ENCODE assay signal across 11 cellular contexts in genomic region chr3:74269689-74270088, GRCh38.
"Had no signal": no experiment of that assay in that cellular context is flagged by ENCODE, and none has a peak within 500 bp of the region (broad histone marks: within the 10 kb centered on the region; RNA-seq: fewer than 3 reads in every experiment).

No MANE protein-coding gene starts in this region.

- FAIRE-seq: H1, H54 had no signal

- ATAC-seq: GM23338, HCT116 had no signal

- H3K27ac ChIP-seq: GM23248 had no signal

- H3K4me1 ChIP-seq: HAP-1 had no signal

- H3K4me2 ChIP-seq: GM23338 had no signal

- H3K9ac ChIP-seq: GM23248 had no signal

- H2AFZ ChIP-seq: GM23248, GM23338 had no signal

- H3K36me3 ChIP-seq: HAP-1 had no signal

- H3K9me3 Mint-ChIP-seq: GM23338, H9, HFFc6 had no signal

- DNase-seq: GM23248, GOT3, H7, H9, HCEC 1CT, HFFc6 had no signal

- H3K4me3 Mint-ChIP-seq: GM23338, H9, HFFc6 had no signal

- H3K9me3 ChIP-seq: HAP-1 had no signal

- H3K4me3 ChIP-seq: GM23248, GM23338, HAP-1 had no signal

- H3K27ac Mint-ChIP-seq: GM23338, H9, HFFc6 had no signal
